In genomic region chr13:30097695-30098094, GRCh38 we compare ENCODE assay signal across 22 cellular contexts.
"Had no signal": no experiment of that assay in that cellular context is flagged by ENCODE, and none has a peak within 500 bp of the region (broad histone marks: within the 10 kb centered on the region; RNA-seq: fewer than 3 reads in every experiment).

No MANE protein-coding gene starts in this region.

- H3K9me3 ChIP-seq: colonic mucosa, esophagus muscularis mucosa, gastrocnemius medialis, heart right ventricle, left lung, lower lobe of right lung had no signal

- H3K27ac Mint-ChIP-seq: dendritic cell treated with granulocyte-macrophage colony-stimulating factor and Interleukin-4, amounts not matched to agents 40 ng/mL and 50 ng/mL, for 4 days had no signal

- H3K4me3 Mint-ChIP-seq: dendritic cell treated with granulocyte-macrophage colony-stimulating factor and Interleukin-4, amounts not matched to agents 40 ng/mL and 50 ng/mL, for 4 days had no signal

- H3K4me3 ChIP-seq: colonic mucosa, dorsolateral prefrontal cortex, esophagus muscularis mucosa, gastrocnemius medialis, heart right ventricle, left lung, lower lobe of right lung had no signal

- FAIRE-seq: endothelial cell of umbilical vein, islet of Langerhans, keratinocyte had no signal

- H3K9me3 Mint-ChIP-seq: dendritic cell treated with granulocyte-macrophage colony-stimulating factor and Interleukin-4, amounts not matched to agents 40 ng/mL and 50 ng/mL, for 4 days had no signal

- H3K27me3 ChIP-seq: colonic mucosa, dorsolateral prefrontal cortex, esophagus muscularis mucosa, gastrocnemius medialis had no signal

- H3K27ac ChIP-seq: colonic mucosa, dorsolateral prefrontal cortex, esophagus muscularis mucosa, gastrocnemius medialis, heart right ventricle, left lung, lower lobe of right lung had no signal

- ATAC-seq: gastrocnemius medialis, heart right ventricle, left cardiac atrium, left lung, left ventricle myocardium superior, lower lobe of right lung had no signal

- H3K36me3 ChIP-seq: colonic mucosa, esophagus muscularis mucosa, gastrocnemius medialis, heart right ventricle, left lung, lower lobe of right lung had no signal

- DNase-seq: colonic mucosa; cortex of kidney; dorsolateral prefrontal cortex; effector CD4-positive, alpha-beta T cell; effector memory CD4-positive, alpha-beta T cell; foreskin melanocyte; gastrocnemius medialis; glutamatergic neuron; head of caudate nucleus; heart right ventricle; hippocampal formation; left cardiac atrium; left lung; left ventricle myocardium superior; lower lobe of right lung; mesendoderm; midbrain had no signal

- H3K4me1 ChIP-seq: colonic mucosa, esophagus muscularis mucosa, gastrocnemius medialis, lower lobe of right lung had no signal
